8 cellular contexts compared by ENCODE assay signal in genomic region chr19:41307954-41308449, GRCh38. TPM values are rescaled to one million over a fixed set of nuclear protein-coding genes. Genes with fewer than 3 reads are reported as not detected.
DNase-seq lines count a peak whose midpoint lies in the region; ATAC-seq and TF ChIP-seq lines count a peak whose summit lies in the region.

No MANE protein-coding gene starts in this region.

- peak overlapping the region; percentile 99 for H3K4me2 ChIP-seq in OCI-LY7 (ENCODE audit: low read length)

- no peaks in the 10 kb centered on the region for H3K27me3 ChIP-seq in CD4-positive, alpha-beta T cell (ENCODE audit: control insufficient read depth, insufficient read depth, low read length)

- CTCF ChIA-PET in CD4-positive, alpha-beta T cell (lab: Charles Lee), result interaction anchor here (1.2 to 5.0 kb wide), 7 partner anchors 10 to 119 kb away, joined by 3 to 43 read pairs (median 20); partner anchors contain the start of genes B3GNT8, HNRNPUL1 and TGFB1
- CTCF ChIA-PET in OCI-LY7 (lab: Charles Lee; ENCODE audit: unreplicated experiment), result interaction anchor here (1.0 kb wide), 1 partner anchor 10 kb away, joined by 5 read pairs; no protein-coding TSS in a partner anchor

- H3K9me3 ChIP-seq in CD4-positive, alpha-beta T cell (ENCODE audit: control insufficient read depth, low read length), result no peaks in the 10 kb centered on the region
- H3K9me3 ChIP-seq in OCI-LY7 (ENCODE audit: low read length), result no peaks in the 10 kb centered on the region

- no peak for TF ChIP-seq CTCF in CD4-positive, alpha-beta T cell (IDR thresholded peaks at IDR 0.05)
- TF ChIP-seq CTCF in OCI-LY7 (conservative IDR thresholded peaks at IDR 0.05; ENCODE audit: low read length) (no peak), omental fat pad (IDR thresholded peaks at IDR 0.05) (no peak)

- H3K79me2 ChIP-seq in OCI-LY7 (ENCODE audit: insufficient read depth, low read depth, low read length), result peaks cover 18% of the 10 kb centered on the region

- peak overlapping the region; percentile 95 for H3K4me3 Mint-ChIP-seq in CD4-positive, alpha-beta T cell
- peak overlapping the region; percentile 83 to 100 for H3K4me3 Mint-ChIP-seq in effector memory CD8-positive, alpha-beta T cell

- H3K4me1 Mint-ChIP-seq in CD4-positive, alpha-beta T cell (ENCODE audit: low read depth), result peaks cover 94% of the 10 kb centered on the region
- H3K4me1 Mint-ChIP-seq in effector memory CD8-positive, alpha-beta T cell (ENCODE audit: low read depth in 2 of 2), result peaks cover 77 to 83% of the 10 kb centered on the region in 2 donors

- intact Hi-C loops in CD4-positive, alpha-beta T cell (cut with DNase I, micrococcal nuclease), result loop anchor here (1.0 to 10.0 kb wide), 15 partner anchors 8 to 646 kb away; partner anchors contain the start of gene TGFB1 (in 2 of the 2)
- intact Hi-C loops in OCI-LY7 (cut with micrococcal nuclease; ENCODE audit: unreplicated experiment), result loop anchor here (1.0 kb wide), 1 partner anchor 104 kb away; no protein-coding TSS in a partner anchor

- peak overlapping the region; percentile 97 for H3K27ac Mint-ChIP-seq in CD4-positive, alpha-beta T cell
- H3K27ac Mint-ChIP-seq in effector memory CD8-positive, alpha-beta T cell, result peak overlapping the region; percentile 97 to 98

- H3K9me3 Mint-ChIP-seq in CD4-positive, alpha-beta T cell, result no peaks in the 10 kb centered on the region
- H3K9me3 Mint-ChIP-seq in effector memory CD8-positive, alpha-beta T cell, result no peaks in the 10 kb centered on the region

- peaks cover 85% of the 10 kb centered on the region for H3K36me3 Mint-ChIP-seq in CD4-positive, alpha-beta T cell (ENCODE audit: low read depth)
- H3K36me3 Mint-ChIP-seq in effector memory CD8-positive, alpha-beta T cell (ENCODE audit: insufficient read depth), result peaks cover 100% of the 10 kb centered on the region

- H3K4me1 ChIP-seq in OCI-LY7 (ENCODE audit: insufficient read depth, low read length, poor library complexity, severe bottlenecking), result peaks cover 44% of the 10 kb centered on the region

- POLR2A ChIA-PET in CD4-positive, alpha-beta T cell (lab: Charles Lee), result interaction anchor here (0.7 to 12.9 kb wide), 13 partner anchors 10 to 132 kb away, joined by 3 to 314 read pairs (median 6); partner anchors contain the start of genes B9D2, HNRNPUL1 and TGFB1
- POLR2A ChIA-PET in OCI-LY7 (lab: Charles Lee), result interaction anchor here (0.6 kb wide), 1 partner anchor 145 kb away, joined by 6 read pairs; no protein-coding TSS in a partner anchor

- no peak overlapping the region for H2AFZ ChIP-seq in OCI-LY7 (ENCODE audit: low read length)

- peaks cover 76% of the 10 kb centered on the region for H3K36me3 ChIP-seq in OCI-LY7 (ENCODE audit: insufficient read depth, low read length)

- H3K4me3 ChIP-seq in OCI-LY7 (ENCODE audit: low read depth, low read length, poor library complexity, severe bottlenecking), result no peak overlapping the region

- H3K9me2 ChIP-seq in OCI-LY7 (ENCODE audit: insufficient read depth, low read length), result no peaks in the 10 kb centered on the region

- peak overlapping the region; percentile 97 for H3K27ac ChIP-seq in CD4-positive, alpha-beta T cell (ENCODE audit: low read depth, low read length)
- peak overlapping the region; percentile 68 for H3K27ac ChIP-seq in OCI-LY7 (ENCODE audit: low read depth, low read length, poor library complexity, severe bottlenecking)

- no peak for DNase-seq in CD4-positive, alpha-beta T cell
- DNase-seq in OCI-LY7 (ENCODE audit: low spot score) (no peak), omental fat pad (ENCODE audit: low spot score) (no peak), NOMO-1 treated with DMSO at 0.1 percent for 48 hours (lab: John Stamatoyannopoulos, UW; ENCODE audit: unreplicated experiment) (no peak), globus pallidus (ENCODE audit: low spot score) (no peak), anterior cingulate cortex (lab: John Stamatoyannopoulos, UW) (no peak), left lobe of liver (ENCODE audit: low spot score) (no peak)
- no peak for DNase-seq in effector memory CD8-positive, alpha-beta T cell

- no TSS peak for BruUV-seq in OCI-LY7 (replicated peaks; lab: Mats Ljungman, UMichigan)

- no peaks in the 10 kb centered on the region for H3K27me3 Mint-ChIP-seq in CD4-positive, alpha-beta T cell
- H3K27me3 Mint-ChIP-seq in effector memory CD8-positive, alpha-beta T cell, result no peaks in the 10 kb centered on the region

- ATAC-seq in CD4-positive, alpha-beta T cell (ENCODE audit: poor library complexity), result peak; percentile 6
- no peak for ATAC-seq in effector memory CD8-positive, alpha-beta T cell (replicated peaks)
- ATAC-seq in omental fat pad (ENCODE audit: low FRiP score) (peak; percentile 1), left lobe of liver (no peak)

- H4K20me1 ChIP-seq in OCI-LY7 (ENCODE audit: insufficient read depth, low read length), result no peaks in the 10 kb centered on the region

RNA-seq across cellular contexts. Expression of gene CCDC97, which starts 2.0 kb away (rescaled TPM):
- total RNA-seq in CD4-positive, alpha-beta T cell, result 10 to 100 TPM; 27.3 to 29.7 TPM
- total RNA-seq in OCI-LY7 (2014; rRNA removed; shearing (Covaris generic)), result 14.4 and 15.0 TPM in 2 replicates
- total RNA-seq in OCI-LY7 (2022) (35.0 and 36.6 TPM in 2 replicates), omental fat pad (10 to 100 TPM; 11.8 to 16.6 (median 13.9) TPM), left lobe of liver (9.0 TPM)

RNA-seq across cellular contexts. Expression of gene HNRNPUL1, which starts 43.8 kb away (rescaled TPM):
- total RNA-seq in CD4-positive, alpha-beta T cell, result 100 to 1,000 TPM; 367 to 388 TPM
- 194 and 200 TPM in 2 replicates for total RNA-seq in OCI-LY7 (2014; rRNA removed; shearing (Covaris generic))
- total RNA-seq in OCI-LY7 (2022), result 360 and 377 TPM in 2 replicates
- total RNA-seq in omental fat pad, result 100 to 1,000 TPM in 3 of 4 donors, 10 to 100 TPM in 1; 92.5 to 173 (median 117) TPM
- total RNA-seq in left lobe of liver, result 62.4 TPM

RNA-seq across cellular contexts. Expression of gene TGFB1, which starts 45.7 kb away (rescaled TPM):
- total RNA-seq in CD4-positive, alpha-beta T cell, result 100 to 1,000 TPM; 406 to 416 TPM
- 10.9 and 15.5 TPM in 2 replicates for total RNA-seq in OCI-LY7 (2014; rRNA removed; shearing (Covaris generic))
- total RNA-seq in OCI-LY7 (2022), result 69.9 and 88.8 TPM in 2 replicates
- total RNA-seq in omental fat pad, result 10 to 100 TPM; 17.6 to 43.0 (median 25.2) TPM
- total RNA-seq in left lobe of liver, result 7.9 TPM

RNA-seq across cellular contexts. Expression of gene B9D2, which starts 55.9 kb away (rescaled TPM):
- 10 to 100 TPM; 21.1 to 26.8 TPM for total RNA-seq in CD4-positive, alpha-beta T cell
- total RNA-seq in OCI-LY7 (2014; rRNA removed; shearing (Covaris generic)), result 1.7 and 3.9 TPM in 2 replicates
- 3.4 and 5.2 TPM in 2 replicates for total RNA-seq in OCI-LY7 (2022)
- 1 to 10 TPM; 3.3 to 6.8 (median 5.1) TPM for total RNA-seq in omental fat pad
- 2.1 TPM for total RNA-seq in left lobe of liver

Comparison
In these comparisons a context has a peak if more than half of its experiments do, and no peak if none do; other contexts are left out.
1. ATAC-seq: peak in CD4-positive, alpha-beta T cell (single experiment) and omental fat pad (single experiment); none in effector memory CD8-positive, alpha-beta T cell (single experiment) and left lobe of liver (single experiment).
2. RNA of gene TGFB1, which starts 45.7 kb away (total RNA-seq): 406 to 416 TPM in CD4-positive, alpha-beta T cell; 10.9 to 88.8 TPM in OCI-LY7, 17.6 to 43.0 TPM in omental fat pad and 7.9 TPM in left lobe of liver (single experiment); every median in the first group is over 4 times any median in the second.